Comparison of ENCODE assay signal across 3 cellular contexts in the genomic region with DNA sequence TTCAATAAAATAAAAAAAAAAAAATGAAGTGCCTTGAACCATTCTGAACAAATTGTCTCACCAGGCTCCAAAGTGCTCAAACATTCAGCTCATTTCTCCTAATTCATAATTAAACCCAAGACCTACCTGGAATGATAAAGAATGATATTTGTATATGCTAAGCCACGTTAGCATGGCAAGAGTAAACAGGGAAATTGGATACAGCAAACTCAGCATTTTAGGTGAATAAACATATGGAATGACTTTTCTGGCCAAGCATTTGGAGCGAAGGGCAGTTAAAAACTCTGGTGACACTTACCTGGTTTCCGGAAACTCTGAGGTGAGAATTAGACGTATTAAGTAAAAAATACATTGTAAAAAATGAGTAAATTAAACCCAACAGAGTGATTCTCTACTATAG.
A peak's percentile ranks its signal among the peaks of the same experiment; 100 is the strongest.
TF ChIP-seq lines count a peak whose summit lies in the region.

No MANE protein-coding gene starts in this region.

TF ChIP-seq in HepG2, 621 proteins besides CTCF, POLR2A, EP300 and RAD21:
- no peak for TF ChIP-seq HDAC1 (CRISPR knock-in tag; IDR thresholded peaks at IDR 0.05)
- TF ChIP-seq MAFF (IDR thresholded peaks at IDR 0.05; ENCODE audit: low read depth, low read length): peak; percentile 81
- no peak for TF ChIP-seq ZNF10 (CRISPR knock-in tag; IDR thresholded peaks at IDR 0.05; ENCODE audit: borderline replicate concordance, low read depth)
- peak; percentile 76 to 83 for TF ChIP-seq MAFK (conservative IDR thresholded peaks at IDR 0.05 in 1 of 2, IDR thresholded peaks at IDR 0.05 in 1 of 2; ENCODE audit: low read length in 2 of 2)
- no peak for TF ChIP-seq ZNF691 (CRISPR knock-in tag; IDR thresholded peaks at IDR 0.05; ENCODE audit: borderline replicate concordance, low read depth)
- no peak for TF ChIP-seq ZNF329 (CRISPR knock-in tag; IDR thresholded peaks at IDR 0.05; ENCODE audit: low read depth)

TF ChIP-seq in IMR-90, 13 proteins besides CTCF, POLR2A, EP300 and RAD21:
- TF ChIP-seq NFE2L2 (IDR thresholded peaks at IDR 0.05; ENCODE audit: low read depth, low read length) (no peak), RCOR1 (IDR thresholded peaks at IDR 0.05; ENCODE audit: insufficient replicate concordance, low read length) (no peak), SMC3 (IDR thresholded peaks at IDR 0.05; ENCODE audit: low read depth, low read length) (no peak), ELK1 (IDR thresholded peaks at IDR 0.05; ENCODE audit: borderline replicate concordance, low read depth, low read length) (no peak), MAFK (IDR thresholded peaks at IDR 0.05; ENCODE audit: low read depth, low read length) (peak; percentile 69)
- TF ChIP-seq, protein P1, sequence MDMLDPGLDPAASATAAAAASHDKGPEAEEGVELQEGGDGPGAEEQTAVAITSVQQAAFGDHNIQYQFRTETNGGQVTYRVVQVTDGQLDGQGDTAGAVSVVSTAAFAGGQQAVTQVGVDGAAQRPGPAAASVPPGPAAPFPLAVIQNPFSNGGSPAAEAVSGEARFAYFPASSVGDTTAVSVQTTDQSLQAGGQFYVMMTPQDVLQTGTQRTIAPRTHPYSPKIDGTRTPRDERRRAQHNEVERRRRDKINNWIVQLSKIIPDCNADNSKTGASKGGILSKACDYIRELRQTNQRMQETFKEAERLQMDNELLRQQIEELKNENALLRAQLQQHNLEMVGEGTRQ (IDR thresholded peaks at IDR 0.05; ENCODE audit: low read depth, low read length): no peak
TF ChIP-seq in IMR-90: peak in this region for 1.

TF ChIP-seq in K562, 482 proteins besides CTCF, POLR2A, EP300 and RAD21:
- no peak for TF ChIP-seq BDP1 (IDR thresholded peaks at IDR 0.05; ENCODE audit: insufficient read depth, insufficient read length)
- no peak for TF ChIP-seq MYC (IDR thresholded peaks at IDR 0.05; ENCODE audit: low read depth, low read length)
- no peak for TF ChIP-seq MYC (CRISPR knock-in tag; IDR thresholded peaks at IDR 0.05; ENCODE audit: borderline replicate concordance, low read depth)
- TF ChIP-seq FOXJ2 (tag; IDR thresholded peaks at IDR 0.05): no peak
- TF ChIP-seq MAFG (tag; conservative IDR thresholded peaks at IDR 0.05): peak; percentile 53
- no peak for TF ChIP-seq MCM3 (IDR thresholded peaks at IDR 0.05)
- no peak for TF ChIP-seq MTA3 (IDR thresholded peaks at IDR 0.05; ENCODE audit: borderline replicate concordance)
- peak; percentile 54 for TF ChIP-seq MAFF (IDR thresholded peaks at IDR 0.05; ENCODE audit: low read length)
- TF ChIP-seq ZNF217 (CRISPR knock-in tag; IDR thresholded peaks at IDR 0.05): no peak
- TF ChIP-seq U2AF1 (optimal IDR thresholded peaks at IDR 0.05; ENCODE audit: low read depth, low read length): no peak
- TF ChIP-seq ZNF316 (IDR thresholded peaks at IDR 0.05): peak; percentile 77
- no peak for TF ChIP-seq CBFA2T3 (IDR thresholded peaks at IDR 0.05)
- TF ChIP-seq CBX1 (IDR thresholded peaks at IDR 0.05; ENCODE audit: low read depth): no peak
- TF ChIP-seq SP2 (IDR thresholded peaks at IDR 0.05; ENCODE audit: extremely low read depth, low read depth, low read length, poor library complexity, severe bottlenecking): no peak
- no peak for TF ChIP-seq ZNF785 (CRISPR knock-in tag; IDR thresholded peaks at IDR 0.05)
- TF ChIP-seq ZBED1 (IDR thresholded peaks at IDR 0.05): no peak
- TF ChIP-seq MYNN (IDR thresholded peaks at IDR 0.05): no peak
- no peak for TF ChIP-seq MYNN (CRISPR knock-in tag; IDR thresholded peaks at IDR 0.05)
- peak; percentile 63 for TF ChIP-seq C11orf30 (IDR thresholded peaks at IDR 0.05; ENCODE audit: low read depth)
- no peak for TF ChIP-seq MCM5 (IDR thresholded peaks at IDR 0.05; ENCODE audit: low read depth)
- no peak for TF ChIP-seq HDAC8 (tag; IDR thresholded peaks at IDR 0.05)
- peak; percentile 37 for TF ChIP-seq MAFK (IDR thresholded peaks at IDR 0.05; ENCODE audit: low read length)
- no peak for TF ChIP-seq ZNF318 (IDR thresholded peaks at IDR 0.05; ENCODE audit: borderline replicate concordance in 1 of 2, low read depth in 1 of 2)
